ENCODE assay signal across 24 cellular contexts in genomic region chr1:43986712-43987111, GRCh38. TPM values are rescaled to one million over a fixed set of nuclear protein-coding genes. Genes with fewer than 3 reads are reported as not detected.
DNase-seq lines count a peak whose midpoint lies in the region; ATAC-seq and TF ChIP-seq lines count a peak whose summit lies in the region.
"Had no signal": no experiment of that assay in that cellular context is flagged by ENCODE, and none has a peak within 500 bp of the region (broad histone marks: within the 10 kb centered on the region; RNA-seq: fewer than 3 reads in every experiment).

No MANE protein-coding gene starts in this region.

- H3K4me3 Mint-ChIP-seq in activated CD4-positive, alpha-beta T cell treated with anti-CD3 and anti-CD28 coated beads, Interleukin-2, amount 10 ng/mL, durations not matched to agents 24 days and 14 days, result no peak overlapping the region
- H3K4me3 Mint-ChIP-seq: nephron progenitor cell, WTC11 had no signal

- peaks cover 7% of the 10 kb centered on the region for H3K4me1 Mint-ChIP-seq in activated CD4-positive, alpha-beta T cell treated with anti-CD3 and anti-CD28 coated beads, Interleukin-2, amount 10 ng/mL, durations not matched to agents 24 days and 14 days

- peaks cover 18% of the 10 kb centered on the region for H3K79me2 ChIP-seq in osteoblast (ENCODE audit: insufficient read depth, low read length)

- BruUV-seq in IMR-90 (replicated peaks; lab: Mats Ljungman, UMichigan), result no TSS peak

- CTCF ChIA-PET in IMR-90 (lab: Yijun Ruan, JAX), result no interaction called here

- H3K27ac Mint-ChIP-seq in activated CD4-positive, alpha-beta T cell treated with anti-CD3 and anti-CD28 coated beads, Interleukin-2, amount 10 ng/mL, durations not matched to agents 24 days and 14 days, result no peak overlapping the region
- H3K27ac Mint-ChIP-seq: IgD-negative memory B cell, WTC11 had no signal

- H2BK15ac ChIP-seq in IMR-90 (ENCODE audit: low read depth, low read length), result 0 out of 3 replicates have a peak overlapping the region, but pooled peaks have one; percentile 34

- WGBS in IMR-90 (ENCODE audit: extremely low coverage in 2 of 2, insufficient read length in 1 of 2), 2 experiments, result 64% methylated on average over 6 of the region's 6 CpGs; no CpG with 5 or more reads in 1 of the 2 experiments
- WGBS in esophagus squamous epithelium, 2 donors, result 69 to 80% methylated on average over 6 of the region's 6 CpGs

- no peak for ATAC-seq in IMR-90 (ENCODE audit: low read depth)
- ATAC-seq: left lobe of liver, WTC11 had no signal

- H3K36me3 Mint-ChIP-seq in activated CD4-positive, alpha-beta T cell treated with anti-CD3 and anti-CD28 coated beads, Interleukin-2, amount 10 ng/mL, durations not matched to agents 24 days and 14 days (ENCODE audit: low read depth), result peaks cover 16% of the 10 kb centered on the region

- no peak overlapping the region for H2BK20ac ChIP-seq in IMR-90 (ENCODE audit: low read depth, low read length)

- H2AK9ac ChIP-seq in IMR-90 (replicated peaks; ENCODE audit: low read depth, low read length, poor library complexity), result peak overlapping the region; percentile 77

- H4K91ac ChIP-seq in IMR-90 (ENCODE audit: insufficient read depth, low read depth, low read length), result no peak overlapping the region

- dilution Hi-C loops in IMR-90 (cut with HindIII; ENCODE audit: low sequenced_read_pairs, unreplicated experiment), result no loop called here

- peaks cover 15 to 34% of the 10 kb centered on the region in 2 experiments for H3K79me1 ChIP-seq in IMR-90 (ENCODE audit: low read depth in 1 of 2, low read length in 2 of 2)

- peaks cover 15% of the 10 kb centered on the region for H3K4me1 ChIP-seq in IMR-90 (ENCODE audit: control insufficient read depth, insufficient read depth, low read length)
- H3K4me1 ChIP-seq in colonic mucosa, result no peaks in the 10 kb centered on the region
- H3K4me1 ChIP-seq in osteoblast (ENCODE audit: insufficient read depth, low read length), result peaks cover 11% of the 10 kb centered on the region
- peaks cover 7 to 21% (median 8%) of the 10 kb centered on the region in 3 donors for H3K4me1 ChIP-seq in esophagus squamous epithelium

- no peaks in the 10 kb centered on the region for H3K27me3 ChIP-seq in IMR-90 (ENCODE audit: control insufficient read depth, insufficient read depth, low read length)
- no peaks in the 10 kb centered on the region for H3K27me3 ChIP-seq in colonic mucosa
- no peaks in the 10 kb centered on the region for H3K27me3 ChIP-seq in osteoblast (ENCODE audit: insufficient read depth, low read length)
- no peaks in the 10 kb centered on the region for H3K27me3 ChIP-seq in esophagus squamous epithelium
- H3K27me3 ChIP-seq: adrenal gland, MG63, tibial artery had no signal

- TF ChIP-seq RAD21 in IMR-90 (IDR thresholded peaks at IDR 0.05; ENCODE audit: low read length), result no peak

- H3K23ac ChIP-seq in IMR-90 (ENCODE audit: low read depth, low read length), result peak overlapping the region; percentile 56; the same call in 1 of the 2 replicates

- 0 out of 2 replicates have a peak overlapping the region, but pooled peaks have one; percentile 70 for H3K14ac ChIP-seq in IMR-90 (replicated peaks; ENCODE audit: low read depth, low read length)

- H3K9me3 ChIP-seq in IMR-90 (ENCODE audit: control insufficient read depth, insufficient read depth, low read length) (no peaks in the 10 kb centered on the region), colonic mucosa (no peaks in the 10 kb centered on the region), osteoblast (ENCODE audit: low read depth, low read length) (no peaks in the 10 kb centered on the region), esophagus squamous epithelium (no peaks in the 10 kb centered on the region)
- H3K9me3 ChIP-seq: adrenal gland, MG63, tibial artery had no signal

- no peak overlapping the region for H3K56ac ChIP-seq in IMR-90 (ENCODE audit: extremely low read depth, insufficient read depth, low read length)

- POLR2A ChIA-PET in IMR-90 (lab: Charles Lee; ENCODE audit: unreplicated experiment), result no interaction called here

- H3K9me3 Mint-ChIP-seq in activated CD4-positive, alpha-beta T cell treated with anti-CD3 and anti-CD28 coated beads, Interleukin-2, amount 10 ng/mL, durations not matched to agents 24 days and 14 days, result no peaks in the 10 kb centered on the region
- H3K9me3 Mint-ChIP-seq: IgD-negative memory B cell, nephron progenitor cell, WTC11 had no signal

- peak overlapping the region; percentile 33; the same call in 1 of the 2 replicates for H2AK5ac ChIP-seq in IMR-90 (ENCODE audit: low read depth, low read length)

- TF ChIP-seq POLR2A in IMR-90 (IDR thresholded peaks at IDR 0.05; ENCODE audit: low read depth, low read length) (no peak), esophagus squamous epithelium (IDR thresholded peaks at IDR 0.05) (no peak)

- intact Hi-C loops in IMR-90 (cut with micrococcal nuclease) (no loop called here), colonic mucosa (cut with DNase I) (no loop called here), esophagus squamous epithelium (cut with DNase I) (no loop called here)
- intact Hi-C loops in activated CD4-positive, alpha-beta T cell treated with anti-CD3 and anti-CD28 coated beads, Interleukin-2, amount 10 ng/mL, durations not matched to agents 24 days and 14 days (cut with micrococcal nuclease), result no loop called here

- no peak overlapping the region for H3K9ac ChIP-seq in IMR-90 (ENCODE audit: low read depth, low read length)
- H3K9ac ChIP-seq in colonic mucosa (ENCODE audit: low read depth in 2 of 2, low read length in 2 of 2), result peak overlapping the region in 1 of 2 donors; percentile 3

- H3K4me3 ChIP-seq in IMR-90 (ENCODE audit: insufficient read depth, low read depth, low read length) (no peak overlapping the region), colonic mucosa (no peak overlapping the region), osteoblast (ENCODE audit: insufficient read depth, low read length) (no peak overlapping the region), esophagus squamous epithelium (no peak overlapping the region)
- H3K4me3 ChIP-seq: adrenal gland, MG63, tibial artery had no signal

- H4K5ac ChIP-seq in IMR-90 (ENCODE audit: low read depth, low read length), result no peak overlapping the region

- H3K4me2 ChIP-seq in IMR-90 (ENCODE audit: low read depth, low read length), result no peak overlapping the region
- no peak overlapping the region for H3K4me2 ChIP-seq in osteoblast (ENCODE audit: insufficient read depth, low read length)

- H2BK120ac ChIP-seq in IMR-90 (ENCODE audit: low read depth, low read length), result no peak overlapping the region

- in situ Hi-C loops in IMR-90 (cut with MboI; ENCODE audit: low sequenced_read_pairs), result no loop called here

- H4K8ac ChIP-seq in IMR-90 (ENCODE audit: low read depth in 2 of 2, low read length in 2 of 2), result peak overlapping the region in 1 of 2 experiments; percentile 50; a peak in 1 of 4 replicates

- DNase-seq in DMS114 treated with DMSO at 0.1 percent for 48 hours (lab: John Stamatoyannopoulos, UW; ENCODE audit: unreplicated experiment) (peak; percentile 28), IMR-90 (no peak), colonic mucosa (peak; percentile 79), osteoblast (ENCODE audit: insufficient read length, low spot score, missing footprints) (peak; percentile 85), esophagus squamous epithelium (lab: John Stamatoyannopoulos, UW) (no peak), NOMO-1 treated with dmso at 0.1 percent for 144 hours (lab: John Stamatoyannopoulos, UW; ENCODE audit: unreplicated experiment) (no peak)
- no peak for DNase-seq in activated CD4-positive, alpha-beta T cell treated with anti-CD3 and anti-CD28 coated beads, Interleukin-2, amount 10 ng/mL, durations not matched to agents 24 days and 14 days
- DNase-seq: activated CD4-positive, alpha-beta T cell treated with anti-CD3 and anti-CD28 coated beads, Interleukin-2, amount 50 U/mL, for 48 hours; activated gamma-delta T cell; adrenal gland; central memory CD4-positive, alpha-beta T cell; MG63; midbrain; NCI-H1436; NCI-H2171 treated with DMSO at 0.1 percent for 48 hours; nephron progenitor cell; OCI-M1; stimulated activated CD4-positive, alpha-beta T cell treated with anti-CD3 and anti-CD28 coated beads, Interleukin-2, amount 100 ng/mL, for 24 hours; stimulated activated naive CD4-positive, alpha-beta T cell treated with Interleukin-2 at 50 U/mL for 16 hours; tibial artery had no signal

- H3K36me3 ChIP-seq in IMR-90 (ENCODE audit: control insufficient read depth, insufficient read depth, low read length) (peaks cover 32% of the 10 kb centered on the region), colonic mucosa (no peaks in the 10 kb centered on the region), osteoblast (ENCODE audit: insufficient read depth, low read length) (peaks cover 29% of the 10 kb centered on the region), esophagus squamous epithelium (peaks cover 0 to 47% (median 3%) of the 10 kb centered on the region in 3 donors)
- H3K36me3 ChIP-seq: adrenal gland had no signal

- TF ChIP-seq CTCF in IMR-90 (conservative IDR thresholded peaks at IDR 0.05; ENCODE audit: low read depth, low read length), result 0 out of 2 replicates have a peak, but pooled peaks have one; percentile 4
- peak; percentile 34 for TF ChIP-seq CTCF in colonic mucosa (IDR thresholded peaks at IDR 0.05)
- no peak for TF ChIP-seq CTCF in osteoblast (IDR thresholded peaks at IDR 0.05; ENCODE audit: extremely low read depth, low read depth, low read length)
- no peak for TF ChIP-seq CTCF in esophagus squamous epithelium (IDR thresholded peaks at IDR 0.05)

- peak overlapping the region; percentile 7 for H2BK5ac ChIP-seq in IMR-90 (ENCODE audit: low read depth, low read length, poor library complexity, severe bottlenecking)

- H3K27me3 Mint-ChIP-seq in activated CD4-positive, alpha-beta T cell treated with anti-CD3 and anti-CD28 coated beads, Interleukin-2, amount 10 ng/mL, durations not matched to agents 24 days and 14 days, result no peaks in the 10 kb centered on the region
- H3K27me3 Mint-ChIP-seq: IgD-negative memory B cell had no signal

- no peak overlapping the region for H2AFZ ChIP-seq in IMR-90 (replicated peaks; ENCODE audit: low read length, poor library complexity)
- no peak overlapping the region for H2AFZ ChIP-seq in osteoblast (ENCODE audit: low read length)

- H3K27ac ChIP-seq in IMR-90 (ENCODE audit: insufficient read depth, low read length), result no peak overlapping the region
- no peak overlapping the region for H3K27ac ChIP-seq in colonic mucosa
- peak overlapping the region; percentile 19 for H3K27ac ChIP-seq in osteoblast (ENCODE audit: low read depth, low read length)
- H3K27ac ChIP-seq in esophagus squamous epithelium, result no peak overlapping the region
- H3K27ac ChIP-seq: adrenal gland, HL-60, tibial artery had no signal

- H3K4ac ChIP-seq in IMR-90 (ENCODE audit: low read depth, low read length), result peak overlapping the region; percentile 42; the same call in 1 of the 2 replicates

- H4K20me1 ChIP-seq in IMR-90 (ENCODE audit: insufficient read depth, low read length) (peaks cover 37% of the 10 kb centered on the region), osteoblast (ENCODE audit: insufficient read depth, low read length) (peaks cover 24% of the 10 kb centered on the region)

- no peak overlapping the region for H3K18ac ChIP-seq in IMR-90 (ENCODE audit: low read depth, low read length)

- H3K9me1 ChIP-seq in IMR-90 (ENCODE audit: insufficient read depth, low read length), result peaks cover 28% of the 10 kb centered on the region

RNA-seq across cellular contexts. Expression of gene CCDC24, which starts 4.7 kb away (rescaled TPM):
- total RNA-seq in IMR-90 (2012; rRNA removed), result 1.4 and 1.7 TPM in 2 replicates
- polyA plus RNA-seq in IMR-90 (2012; rRNA removed), result 4.3 and 4.6 TPM in 2 replicates
- 4.3 and 4.7 TPM in 2 replicates for polyA plus RNA-seq in IMR-90 (2012; cell fraction: cytosol; rRNA removed)
- polyA plus RNA-seq in IMR-90 (2012; cell fraction: nucleus; rRNA removed; ENCODE audit: low replicate concordance), result 11.7 and 31.3 TPM in 2 replicates
- total RNA-seq in colonic mucosa, result 10 to 100 TPM; 20.3 to 24.6 TPM
- 2.4 and 2.9 TPM in 2 replicates for total RNA-seq in osteoblast
- 3.0 and 4.3 TPM in 2 replicates for total RNA-seq in activated CD4-positive, alpha-beta T cell treated with anti-CD3 and anti-CD28 coated beads, Interleukin-2, amount 10 ng/mL, durations not matched to agents 24 days and 14 days
- 1 to 10 TPM; 3.0 to 7.3 (median 4.7) TPM for total RNA-seq in esophagus squamous epithelium

RNA-seq across cellular contexts. Expression of gene B4GALT2, which starts 7.7 kb away (rescaled TPM):
- total RNA-seq in IMR-90 (2012; rRNA removed) (57.2 and 60.8 TPM in 2 replicates), colonic mucosa (10 to 100 TPM; 26.6 to 38.5 TPM), osteoblast (95.5 and 99.5 TPM in 2 replicates), esophagus squamous epithelium (10 to 100 TPM; 38.9 to 59.3 (median 48.3) TPM)
- 52.3 and 74.7 TPM in 2 replicates for polyA plus RNA-seq in IMR-90 (2012; rRNA removed)
- 67.7 and 79.7 TPM in 2 replicates for polyA plus RNA-seq in IMR-90 (2012; cell fraction: cytosol; rRNA removed)
- 31.2 and 77.9 TPM in 2 replicates for polyA plus RNA-seq in IMR-90 (2012; cell fraction: nucleus; rRNA removed; ENCODE audit: low replicate concordance)
- total RNA-seq in activated CD4-positive, alpha-beta T cell treated with anti-CD3 and anti-CD28 coated beads, Interleukin-2, amount 10 ng/mL, durations not matched to agents 24 days and 14 days, result 59.7 TPM in 2 replicates

RNA-seq across cellular contexts. Expression of gene ATP6V0B, which starts 12.0 kb away (rescaled TPM):
- total RNA-seq in IMR-90 (2012; rRNA removed) (72.1 and 80.3 TPM in 2 replicates), colonic mucosa (100 to 1,000 TPM; 183 to 270 TPM), osteoblast (81.9 and 89.4 TPM in 2 replicates), esophagus squamous epithelium (100 to 1,000 TPM in 3 of 4 donors, 10 to 100 TPM in 1; 70.1 to 169 (median 135) TPM)
- polyA plus RNA-seq in IMR-90 (2012; rRNA removed), result 169 and 209 TPM in 2 replicates
- 211 and 228 TPM in 2 replicates for polyA plus RNA-seq in IMR-90 (2012; cell fraction: cytosol; rRNA removed)
- 173 and 195 TPM in 2 replicates for polyA plus RNA-seq in IMR-90 (2012; cell fraction: nucleus; rRNA removed; ENCODE audit: low replicate concordance)
- total RNA-seq in activated CD4-positive, alpha-beta T cell treated with anti-CD3 and anti-CD28 coated beads, Interleukin-2, amount 10 ng/mL, durations not matched to agents 24 days and 14 days, result 181 and 182 TPM in 2 replicates

RNA-seq across cellular contexts. Expression of gene DPH2, which starts 16.9 kb away (rescaled TPM):
- 18.9 and 21.0 TPM in 2 replicates for total RNA-seq in IMR-90 (2012; rRNA removed)
- polyA plus RNA-seq in IMR-90 (2012; rRNA removed), result 32.2 and 38.0 TPM in 2 replicates
- 23.4 and 39.1 TPM in 2 replicates for polyA plus RNA-seq in IMR-90 (2012; cell fraction: cytosol; rRNA removed)
- polyA plus RNA-seq in IMR-90 (2012; cell fraction: nucleus; rRNA removed; ENCODE audit: low replicate concordance), result 133 and 182 TPM in 2 replicates
- 10 to 100 TPM; 11.5 to 43.1 TPM for total RNA-seq in colonic mucosa
- total RNA-seq in osteoblast, result 10.3 and 15.6 TPM in 2 replicates
- total RNA-seq in activated CD4-positive, alpha-beta T cell treated with anti-CD3 and anti-CD28 coated beads, Interleukin-2, amount 10 ng/mL, durations not matched to agents 24 days and 14 days, result 71.0 and 71.8 TPM in 2 replicates
- total RNA-seq in esophagus squamous epithelium, result 10 to 100 TPM; 14.0 to 34.6 (median 27.7) TPM

RNA-seq across cellular contexts. Expression of gene IPO13, which starts 40.0 kb away (rescaled TPM):
- 14.2 and 15.2 TPM in 2 replicates for total RNA-seq in IMR-90 (2012; rRNA removed)
- 18.7 and 19.0 TPM in 2 replicates for polyA plus RNA-seq in IMR-90 (2012; rRNA removed)
- 17.0 and 20.8 TPM in 2 replicates for polyA plus RNA-seq in IMR-90 (2012; cell fraction: cytosol; rRNA removed)
- polyA plus RNA-seq in IMR-90 (2012; cell fraction: nucleus; rRNA removed; ENCODE audit: low replicate concordance), result 38.2 and 128 TPM in 2 replicates
- total RNA-seq in colonic mucosa, result 10 to 100 TPM; 17.3 to 27.9 TPM
- 18.6 and 20.6 TPM in 2 replicates for total RNA-seq in osteoblast
- total RNA-seq in activated CD4-positive, alpha-beta T cell treated with anti-CD3 and anti-CD28 coated beads, Interleukin-2, amount 10 ng/mL, durations not matched to agents 24 days and 14 days, result 26.3 and 26.6 TPM in 2 replicates
- total RNA-seq in esophagus squamous epithelium, result 10 to 100 TPM; 19.3 to 32.4 (median 20.5) TPM

Comparison
In these comparisons a context has a peak if more than half of its experiments do, and no peak if none do; other contexts are left out.
1. DNase-seq: peak in DMS114 treated with DMSO at 0.1 percent for 48 hours (single experiment), colonic mucosa (single experiment) and osteoblast (single experiment); none in IMR-90 (single experiment), activated CD4-positive, alpha-beta T cell treated with anti-CD3 and anti-CD28 coated beads, Interleukin-2, amount 10 ng/mL, durations not matched to agents 24 days and 14 days (single experiment), esophagus squamous epithelium (single experiment) and NOMO-1 treated with dmso at 0.1 percent for 144 hours (single experiment).
2. CTCF ChIP-seq: peak in IMR-90 (single experiment) and colonic mucosa (single experiment); none in osteoblast (single experiment) and esophagus squamous epithelium (0 of 6).